Comparison of ENCODE assay signal across 1 cellular context in genomic region chr11:78189851-78190250, GRCh38.
TF ChIP-seq lines count a peak whose summit lies in the region.

No MANE protein-coding gene starts in this region.

TF ChIP-seq in HepG2, 621 proteins besides CTCF, POLR2A, EP300 and RAD21 (continued from another document):
- no peak for TF ChIP-seq ZBTB14 (CRISPR knock-in tag; IDR thresholded peaks at IDR 0.05)
- TF ChIP-seq FOXJ3 (CRISPR knock-in tag; IDR thresholded peaks at IDR 0.05; ENCODE audit: borderline replicate concordance) = no peak
- TF ChIP-seq HHEX (CRISPR knock-in tag; IDR thresholded peaks at IDR 0.05) = no peak
- TF ChIP-seq ZFP36L1 (CRISPR knock-in tag; IDR thresholded peaks at IDR 0.05) = no peak
- TF ChIP-seq NR3C1 (CRISPR knock-in tag; IDR thresholded peaks at IDR 0.05) = no peak
- no peak for TF ChIP-seq ZBTB43 (CRISPR knock-in tag; conservative IDR thresholded peaks at IDR 0.05)
- no peak for TF ChIP-seq ZNF510 (CRISPR knock-in tag; IDR thresholded peaks at IDR 0.05; ENCODE audit: low read depth)
- no peak for TF ChIP-seq PRDM4 (CRISPR knock-in tag; IDR thresholded peaks at IDR 0.05; ENCODE audit: borderline replicate concordance)
- TF ChIP-seq NFIC (IDR thresholded peaks at IDR 0.05; ENCODE audit: low read length) = no peak
- no peak for TF ChIP-seq ZNF567 (CRISPR knock-in tag; IDR thresholded peaks at IDR 0.05; ENCODE audit: borderline replicate concordance)
- no peak for TF ChIP-seq ZMYM4 (CRISPR knock-in tag; IDR thresholded peaks at IDR 0.05)
- no peak for TF ChIP-seq ZNF121 (CRISPR knock-in tag; IDR thresholded peaks at IDR 0.05)
- no peak for TF ChIP-seq DZIP1 (CRISPR knock-in tag; IDR thresholded peaks at IDR 0.05)
- TF ChIP-seq XBP1 (CRISPR knock-in tag; IDR thresholded peaks at IDR 0.05) = no peak
- TF ChIP-seq TARDBP (CRISPR knock-in tag; IDR thresholded peaks at IDR 0.05) = no peak
- TF ChIP-seq EED (CRISPR knock-in tag; IDR thresholded peaks at IDR 0.05) = no peak
- TF ChIP-seq FLYWCH1 (CRISPR knock-in tag; IDR thresholded peaks at IDR 0.05) = 0 out of 2 replicates have a peak, but pooled peaks have one; percentile 42
- no peak for TF ChIP-seq REPIN1 (CRISPR knock-in tag; IDR thresholded peaks at IDR 0.05; ENCODE audit: borderline replicate concordance, low read depth)
- TF ChIP-seq GZF1 (CRISPR knock-in tag; IDR thresholded peaks at IDR 0.05) = no peak
- TF ChIP-seq ZNF513 (CRISPR knock-in tag; conservative IDR thresholded peaks at IDR 0.05) = no peak
- no peak for TF ChIP-seq ATF5 (CRISPR knock-in tag; IDR thresholded peaks at IDR 0.05; ENCODE audit: low read depth)
- no peak for TF ChIP-seq ZNF281 (CRISPR knock-in tag; IDR thresholded peaks at IDR 0.05; ENCODE audit: borderline replicate concordance)
- no peak for TF ChIP-seq LRRFIP1 (CRISPR knock-in tag; conservative IDR thresholded peaks at IDR 0.05)
- TF ChIP-seq SP140L (CRISPR knock-in tag; IDR thresholded peaks at IDR 0.05; ENCODE audit: borderline replicate concordance) = no peak
- 0 out of 2 replicates have a peak, but pooled peaks have one; percentile 32 for TF ChIP-seq ZSCAN29 (CRISPR knock-in tag; conservative IDR thresholded peaks at IDR 0.05)
- no peak for TF ChIP-seq CHCHD3 (CRISPR knock-in tag; IDR thresholded peaks at IDR 0.05)
- 0 out of 2 replicates have a peak, but pooled peaks have one; percentile 13 for TF ChIP-seq BCL6 (CRISPR knock-in tag; IDR thresholded peaks at IDR 0.05)
- TF ChIP-seq UBTF (CRISPR knock-in tag; IDR thresholded peaks at IDR 0.05) = no peak
